ENCODE assay signal across 8 cellular contexts in genomic region chr12:123063535-123063934, GRCh38.
DNase-seq lines count a peak whose midpoint lies in the region; ATAC-seq and TF ChIP-seq lines count a peak whose summit lies in the region.

No MANE protein-coding gene starts in this region.

- H3K4me2 ChIP-seq in HCT116 (ENCODE audit: low read length): peak overlapping the region; percentile 84

- H3K79me2 ChIP-seq in HCT116 (ENCODE audit: insufficient read depth, low read length): no peaks in the 10 kb centered on the region

- TF ChIP-seq CTCF in HCT116 (IDR thresholded peaks at IDR 0.05 in 2 of 3, conservative IDR thresholded peaks at IDR 0.05 in 1 of 3; ENCODE audit: borderline replicate concordance in 1 of 3, insufficient read depth in 1 of 3, low read depth in 2 of 3, low read length in 2 of 3) (peak in 2 of 3 experiments; percentile 44 to 52; a peak in 4 of 6 replicates), WTC11 (IDR thresholded peaks at IDR 0.05) (peak; percentile 57), GM13976 (IDR thresholded peaks at IDR 0.05; ENCODE audit: borderline replicate concordance, control extremely low read depth, extremely low read depth, insufficient read depth, missing control alignments) (no peak)

- H3K9me3 Mint-ChIP-seq in WTC11: no peaks in the 10 kb centered on the region

- no peak overlapping the region for H3K4me3 Mint-ChIP-seq in WTC11

- no TSS peak for BruUV-seq in HCT116 (replicated peaks; lab: Mats Ljungman, UMichigan)

- intact Hi-C loops in HCT116 (cut with micrococcal nuclease) (no loop called here), left colon (cut with DNase I, micrococcal nuclease) (no loop called here)

- H3K27me3 Mint-ChIP-seq in WTC11 (ENCODE audit: low read depth): no peaks in the 10 kb centered on the region

- peak overlapping the region; percentile 66 for H3K27ac ChIP-seq in HCT116 (ENCODE audit: low read depth, low read length)

- H3K9me2 ChIP-seq in HCT116 (ENCODE audit: insufficient read depth): no peaks in the 10 kb centered on the region

- H3K27me3 ChIP-seq in HCT116 (ENCODE audit: insufficient read depth, low read length): no peaks in the 10 kb centered on the region

- CTCF ChIA-PET in HCT116 (lab: Charles Lee) (no interaction called here), WTC11 (lab: Charles Lee) (interaction anchor here (0.6 to 2.8 kb wide), 24 partner anchors 9 to 203 kb away, joined by 3 to 25 read pairs (median 4); partner anchors contain the start of genes MPHOSPH9 and MTRFR)

- ATAC-seq in HCT116 (peak; percentile 64), WTC11 (peak; percentile 94), left colon (peak; percentile 54), HG03521 (IDR thresholded peaks at IDR 0.05; ENCODE audit: unreplicated experiment) (no peak), GM18870 (IDR thresholded peaks at IDR 0.05; ENCODE audit: unreplicated experiment) (no peak)

- no peaks in the 10 kb centered on the region for H3K36me3 Mint-ChIP-seq in WTC11

- no peak for TF ChIP-seq POLR2A in HCT116 (IDR thresholded peaks at IDR 0.05; ENCODE audit: borderline replicate concordance, extremely low read depth, insufficient read depth, insufficient read length)

- peak overlapping the region in 1 of 2 experiments; percentile 32; a peak in 1 of 4 replicates for H3K4me3 ChIP-seq in HCT116 (replicated peaks in 1 of 2; ENCODE audit: low read depth in 1 of 2, low read length in 2 of 2)

- 0 out of 2 replicates have a peak, but pooled peaks cover under 1% of the 10 kb centered on the region for H3K4me1 Mint-ChIP-seq in WTC11

- H3K4me1 ChIP-seq in HCT116 (ENCODE audit: control insufficient read depth in 1 of 2, insufficient read depth in 2 of 2, low read length in 2 of 2): peaks cover 21 to 29% of the 10 kb centered on the region in 2 experiments

- H2AFZ ChIP-seq in HCT116 (ENCODE audit: low read depth, low read length, poor library complexity, severe bottlenecking): no peak overlapping the region

- peak overlapping the region; percentile 42 for H3K9ac ChIP-seq in HCT116 (ENCODE audit: low read length)

- no peak for TF ChIP-seq RAD21 in HCT116 (IDR thresholded peaks at IDR 0.05; ENCODE audit: low read depth)

- H3K27ac Mint-ChIP-seq in WTC11: no peak overlapping the region

- no peaks in the 10 kb centered on the region for H3K36me3 ChIP-seq in HCT116 (ENCODE audit: control insufficient read depth in 1 of 2, insufficient read depth in 2 of 2, low read length in 2 of 2)

- DNase-seq in AG20443 (ENCODE audit: low spot score) (peak; percentile 34), HCT116 (ENCODE audit: low read depth, low spot score) (no peak), WTC11 (ENCODE audit: low spot score) (peak; percentile 76), left colon (no peak), GM13976 (ENCODE audit: low spot score) (no peak), superior temporal gyrus (ENCODE audit: extremely low spot score) (no peak)

- POLR2A ChIA-PET in HCT116 (lab: Charles Lee): no interaction called here
- POLR2A ChIA-PET in WTC11 (lab: Charles Lee): interaction anchor here (0.7 kb wide), 1 partner anchor 90 kb away, joined by 5 read pairs; no protein-coding TSS in a partner anchor

- H4K20me1 ChIP-seq in HCT116 (ENCODE audit: insufficient read depth): no peaks in the 10 kb centered on the region

- no peaks in the 10 kb centered on the region for H3K9me3 ChIP-seq in HCT116 (ENCODE audit: control insufficient read depth in 1 of 2, insufficient read depth in 1 of 2, low read depth in 1 of 2, low read length in 2 of 2)

- in situ Hi-C loops in GM13976 (cut with MboI; ENCODE audit: low sequenced_read_pairs, unreplicated experiment): no loop called here

- RAD21 ChIA-PET in HCT116 (lab: Charles Lee; ENCODE audit: low non-redundant PET in 1 of 2, low total read pairs in 2 of 2, uncharacterized antibody in 2 of 2, unreplicated experiment in 2 of 2): no interaction called here

TF ChIP-seq in HCT116, 20 proteins besides CTCF, POLR2A, EP300 and RAD21:
- no peak for TF ChIP-seq ZBTB33 (IDR thresholded peaks at IDR 0.05; ENCODE audit: extremely low read depth, insufficient replicate concordance, low read length)
- no peak for TF ChIP-seq EGR1 (IDR thresholded peaks at IDR 0.05; ENCODE audit: low read depth)
TF ChIP-seq in HCT116: peak in this region for 0.

TF ChIP-seq in WTC11, 78 proteins besides CTCF, POLR2A, EP300 and RAD21:
- no peak for TF ChIP-seq NR3C1 (CRISPR knock-in tag; conservative IDR thresholded peaks at IDR 0.05; ENCODE audit: low read depth)
TF ChIP-seq in WTC11: peak in this region for 0.

Comparison
In these comparisons a context has a peak if more than half of its experiments do, and no peak if none do; other contexts are left out.
1. DNase-seq: peak in AG20443 (single experiment) and WTC11 (single experiment); none in HCT116 (single experiment), left colon (0 of 2), GM13976 (single experiment) and superior temporal gyrus (single experiment).
2. ATAC-seq: peak in HCT116 (single experiment), WTC11 (single experiment) and left colon (single experiment); none in HG03521 (single experiment) and GM18870 (single experiment).